ENCODE assay signal across 8 cellular contexts in genomic region chr2:44087714-44088092, GRCh38.
A peak's percentile ranks its signal among the peaks of the same experiment; 100 is the strongest.
DNase-seq lines count a peak whose midpoint lies in the region; ATAC-seq and TF ChIP-seq lines count a peak whose summit lies in the region.

No MANE protein-coding gene starts in this region.

- WGBS in mesenchymal stem cell: 46% methylated on average over 4 of the region's 4 CpGs

- peak overlapping the region in 1 of 2 experiments; percentile 80 for H2BK12ac ChIP-seq in mesenchymal stem cell (ENCODE audit: low read length in 2 of 2)

- DNase-seq in activated CD4-positive, alpha-beta T cell treated with anti-CD3 and anti-CD28 coated beads, Interleukin-2, amount 10 ng/mL, durations not matched to agents 7 days and 5 days: no peak
- no peak for DNase-seq in activated CD4-positive, alpha-beta T cell treated with anti-CD3 and anti-CD28 coated beads, Interleukin-2, amount 50 U/mL, for 1 hour
- DNase-seq in astrocyte of the cerebellum (ENCODE audit: low read depth) (no peak), mesenchymal stem cell (peak; percentile 21), thoracic aorta (ENCODE audit: low spot score) (no peak), NCI-H2081 (lab: John Stamatoyannopoulos, UW) (no peak), Ammon's horn (ENCODE audit: low spot score) (no peak)
- no peak for DNase-seq in activated effector memory CD4-positive, alpha-beta T cell treated with Interleukin-2 at 50 U/mL for 16 hours

- peak overlapping the region; percentile 15 for H2BK5ac ChIP-seq in mesenchymal stem cell (ENCODE audit: low read depth, low read length, poor library complexity, severe bottlenecking)

- no peaks in the 10 kb centered on the region for H3K9me3 Mint-ChIP-seq in activated CD4-positive, alpha-beta T cell treated with anti-CD3 and anti-CD28 coated beads, Interleukin-2, amount 10 ng/mL, durations not matched to agents 7 days and 5 days

- peak overlapping the region; percentile 45 for H3K27ac ChIP-seq in mesenchymal stem cell (ENCODE audit: low read length, poor library complexity, severe bottlenecking)
- peak overlapping the region; percentile 75 to 76 for H3K27ac ChIP-seq in thoracic aorta

- no peak overlapping the region for H3K23ac ChIP-seq in mesenchymal stem cell (ENCODE audit: low read length in 2 of 2)

- H3K27ac Mint-ChIP-seq in activated CD4-positive, alpha-beta T cell treated with anti-CD3 and anti-CD28 coated beads, Interleukin-2, amount 10 ng/mL, durations not matched to agents 7 days and 5 days: peak overlapping the region; percentile 80

- H4K91ac ChIP-seq in mesenchymal stem cell (ENCODE audit: low read length): no peak overlapping the region

- peak overlapping the region; percentile 70 for H3K4me2 ChIP-seq in mesenchymal stem cell (ENCODE audit: low read length, poor library complexity, severe bottlenecking)

- H3K27me3 Mint-ChIP-seq in activated CD4-positive, alpha-beta T cell treated with anti-CD3 and anti-CD28 coated beads, Interleukin-2, amount 10 ng/mL, durations not matched to agents 7 days and 5 days: no peaks in the 10 kb centered on the region

- in situ Hi-C loops in astrocyte of the cerebellum (cut with HindIII; ENCODE audit: low sequenced_read_pairs): no loop called here

- peak overlapping the region; percentile 84 for H3K9ac ChIP-seq in mesenchymal stem cell (ENCODE audit: low read length)

- CTCF ChIA-PET in activated CD4-positive, alpha-beta T cell treated with anti-CD3 and anti-CD28 coated beads, Interleukin-2, amount 10 ng/mL, durations not matched to agents 7 days and 5 days (lab: Charles Lee): interaction anchor here (0.5 to 1.4 kb wide), 7 partner anchors 13 to 263 kb away, joined by 3 to 5 read pairs (median 3); no protein-coding TSS in a partner anchor

- no peak overlapping the region for H2BK120ac ChIP-seq in mesenchymal stem cell (ENCODE audit: low read depth, low read length)

- peak overlapping the region; percentile 68 for H2AFZ ChIP-seq in mesenchymal stem cell (ENCODE audit: low read depth, low read length)

- H3K4me3 ChIP-seq in astrocyte of the cerebellum (ENCODE audit: low read depth, low read length): peak overlapping the region; percentile 26
- H3K4me3 ChIP-seq in mesenchymal stem cell (ENCODE audit: insufficient read depth in 1 of 2, low read depth in 1 of 2, low read length in 2 of 2): peak overlapping the region in 1 of 2 experiments; percentile 69
- H3K4me3 ChIP-seq in thoracic aorta: peak overlapping the region; percentile 63

- H3K9me3 ChIP-seq in mesenchymal stem cell (ENCODE audit: control insufficient read depth, low read length) (no peaks in the 10 kb centered on the region), thoracic aorta (no peaks in the 10 kb centered on the region)

- peaks cover 4% of the 10 kb centered on the region for H3K79me1 ChIP-seq in mesenchymal stem cell (replicated peaks; ENCODE audit: low read length, poor library complexity, severe bottlenecking)

- no peak for TF ChIP-seq CTCF in astrocyte of the cerebellum (IDR thresholded peaks at IDR 0.05; ENCODE audit: low read depth, low read length, missing control alignments)
- TF ChIP-seq CTCF in thoracic aorta (IDR thresholded peaks at IDR 0.05): no peak

- H2BK15ac ChIP-seq in mesenchymal stem cell (ENCODE audit: low read depth, poor library complexity, severe bottlenecking): no peak overlapping the region

- peaks cover 21% of the 10 kb centered on the region for H3K4me1 Mint-ChIP-seq in activated CD4-positive, alpha-beta T cell treated with anti-CD3 and anti-CD28 coated beads, Interleukin-2, amount 10 ng/mL, durations not matched to agents 7 days and 5 days

- H3K27me3 ChIP-seq in mesenchymal stem cell (ENCODE audit: control insufficient read depth in 1 of 2, insufficient read depth in 1 of 2, low read length in 2 of 2) (no peaks in the 10 kb centered on the region), thoracic aorta (replicated peaks; ENCODE audit: insufficient read depth) (no peaks in the 10 kb centered on the region)

- H3K18ac ChIP-seq in mesenchymal stem cell (ENCODE audit: low read depth in 1 of 2, low read length in 2 of 2): no peak overlapping the region

- peak overlapping the region in 1 of 2 experiments; percentile 81 for H3K4ac ChIP-seq in mesenchymal stem cell (ENCODE audit: low read depth in 1 of 2, low read length in 2 of 2)

- peak overlapping the region; percentile 38 for H4K8ac ChIP-seq in mesenchymal stem cell (ENCODE audit: low read length)

- H3K36me3 ChIP-seq in mesenchymal stem cell (ENCODE audit: control insufficient read depth in 1 of 2, insufficient read depth in 2 of 2, low read depth in 1 of 2, low read length in 2 of 2) (no peaks in the 10 kb centered on the region), thoracic aorta (no peaks in the 10 kb centered on the region)

- POLR2A ChIA-PET in activated CD4-positive, alpha-beta T cell treated with anti-CD3 and anti-CD28 coated beads, Interleukin-2, amount 10 ng/mL, durations not matched to agents 7 days and 5 days (lab: Charles Lee): no interaction called here

- peak overlapping the region; percentile 53 for H2AK5ac ChIP-seq in mesenchymal stem cell (ENCODE audit: low read length, severe bottlenecking)

- peak overlapping the region; percentile 39 for H3K4me3 Mint-ChIP-seq in activated CD4-positive, alpha-beta T cell treated with anti-CD3 and anti-CD28 coated beads, Interleukin-2, amount 10 ng/mL, durations not matched to agents 7 days and 5 days

- H3K4me1 ChIP-seq in mesenchymal stem cell (ENCODE audit: control insufficient read depth, insufficient read depth, low read depth, low read length): peaks cover 21% of the 10 kb centered on the region
- H3K4me1 ChIP-seq in thoracic aorta (ENCODE audit: control insufficient read depth in 1 of 2, low read depth in 2 of 2): peaks cover 5 to 15% of the 10 kb centered on the region in 2 donors

- H3K36me3 Mint-ChIP-seq in activated CD4-positive, alpha-beta T cell treated with anti-CD3 and anti-CD28 coated beads, Interleukin-2, amount 10 ng/mL, durations not matched to agents 7 days and 5 days (ENCODE audit: low read depth): no peaks in the 10 kb centered on the region

- no peak overlapping the region for H3K14ac ChIP-seq in mesenchymal stem cell (ENCODE audit: low read length in 2 of 2)

- no peak for ATAC-seq in thoracic aorta (ENCODE audit: insufficient number of reproducible peaks, low FRiP score, low read depth)
